Comparison of ENCODE assay signal across 24 cellular contexts in the genomic region with DNA sequence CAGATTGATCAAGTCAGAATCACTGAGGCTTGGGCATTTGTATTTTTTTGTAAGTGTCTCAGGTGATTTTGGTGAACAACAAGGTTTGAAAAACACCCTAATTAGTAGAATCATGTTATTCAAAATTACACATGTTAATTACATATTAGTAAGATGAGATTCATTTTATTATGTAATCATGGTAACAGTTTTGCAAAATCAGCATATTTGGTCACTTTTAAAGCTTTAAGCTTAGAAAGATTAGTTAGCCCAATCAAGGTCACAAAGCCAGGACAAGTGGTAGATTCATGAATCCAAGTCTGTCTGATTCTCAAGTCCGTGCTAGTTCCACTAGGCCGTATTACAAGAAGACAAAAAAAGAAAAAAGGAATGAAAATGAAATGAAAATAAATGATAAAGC.
"Had no signal": no experiment of that assay in that cellular context is flagged by ENCODE, and none has a peak within 500 bp of the region (broad histone marks: within the 10 kb centered on the region; RNA-seq: fewer than 3 reads in every experiment).

No MANE protein-coding gene starts in this region.

- H3K4me1 Mint-ChIP-seq: mesothelial cell of epicardium, naive B cell had no signal

- H3K27me3 Mint-ChIP-seq: naive B cell had no signal

- H3K36me3 ChIP-seq: esophagus squamous epithelium, gastrocnemius medialis, heart right ventricle, left lung, lower lobe of right lung had no signal

- FAIRE-seq: endothelial cell of umbilical vein, islet of Langerhans, keratinocyte had no signal

- H3K27ac Mint-ChIP-seq: mesothelial cell of epicardium, naive B cell had no signal

- H3K4me3 Mint-ChIP-seq: mesothelial cell of epicardium, naive B cell had no signal

- DNase-seq: dermis blood vessel endothelial cell; dorsolateral prefrontal cortex; effector CD4-positive, alpha-beta T cell; effector memory CD4-positive, alpha-beta T cell; esophagus squamous epithelium; foreskin fibroblast; foreskin melanocyte; gastrocnemius medialis; glutamatergic neuron; head of caudate nucleus; heart right ventricle; hippocampal formation; left cardiac atrium; left lung; left ventricle myocardium superior; lower lobe of right lung; mesenchymal stem cell; mucosa of descending colon; naive B cell had no signal

- H3K36me3 Mint-ChIP-seq: mesothelial cell of epicardium, naive B cell had no signal

- H3K27me3 ChIP-seq: dorsolateral prefrontal cortex, esophagus squamous epithelium, gastrocnemius medialis, heart right ventricle, left lung had no signal

- H3K27ac ChIP-seq: coronary artery, dorsolateral prefrontal cortex, esophagus squamous epithelium, gastrocnemius medialis, heart right ventricle, left lung, lower lobe of right lung had no signal

- H3K4me3 ChIP-seq: coronary artery, dorsolateral prefrontal cortex, esophagus squamous epithelium, gastrocnemius medialis, heart right ventricle, left lung, lower lobe of right lung, mucosa of descending colon had no signal

- H3K9me3 ChIP-seq: esophagus squamous epithelium, gastrocnemius medialis, left lung, lower lobe of right lung, mucosa of descending colon had no signal

- H3K4me1 ChIP-seq: gastrocnemius medialis, heart right ventricle, left lung, lower lobe of right lung had no signal

- ATAC-seq: gastrocnemius medialis, heart right ventricle, left cardiac atrium, left lung, left ventricle myocardium superior, lower lobe of right lung, mucosa of descending colon had no signal
